In genomic region chr17:47301161-47301560, GRCh38 we compare ENCODE assay signal across 1 cellular context.
TF ChIP-seq lines count a peak whose summit lies in the region.

No MANE protein-coding gene starts in this region.

TF ChIP-seq in GM23338, 12 proteins besides CTCF, POLR2A, EP300 and RAD21 (continued from another document):
- TF ChIP-seq POLR2AphosphoS5 (IDR thresholded peaks at IDR 0.05; ENCODE audit: low read depth): no peak
- TF ChIP-seq STAT1 (IDR thresholded peaks at IDR 0.05; ENCODE audit: unreplicated experiment): no peak
- TF ChIP-seq ZNF462 (CRISPR knock-in tag; IDR thresholded peaks at IDR 0.05): no peak
- TF ChIP-seq REST (IDR thresholded peaks at IDR 0.05; ENCODE audit: unreplicated experiment): no peak
- TF ChIP-seq ZNF114 (CRISPR knock-in tag; IDR thresholded peaks at IDR 0.05): no peak
- TF ChIP-seq JUNB (IDR thresholded peaks at IDR 0.05; ENCODE audit: unreplicated experiment): no peak
- TF ChIP-seq ZNF331 (CRISPR knock-in tag; IDR thresholded peaks at IDR 0.05; ENCODE audit: low read depth): no peak
- no peak for TF ChIP-seq NANOG (IDR thresholded peaks at IDR 0.05; ENCODE audit: borderline replicate concordance)
